9 cellular contexts compared by ENCODE assay signal in genomic region chr10:103888113-103888841, GRCh38. TPM values are rescaled to one million over a fixed set of nuclear protein-coding genes. Genes with fewer than 3 reads are reported as not detected.
DNase-seq lines count a peak whose midpoint lies in the region; ATAC-seq, FAIRE-seq and TF ChIP-seq lines count a peak whose summit lies in the region.
"Had no signal": no experiment of that assay in that cellular context is flagged by ENCODE, and none has a peak within 500 bp of the region (broad histone marks: within the 10 kb centered on the region; RNA-seq: fewer than 3 reads in every experiment).

No MANE protein-coding gene starts in this region.

- no peak overlapping the region for H4K5ac ChIP-seq in IMR-90 (ENCODE audit: low read depth, low read length)

- H2BK120ac ChIP-seq in IMR-90 (ENCODE audit: low read depth, low read length), result peak overlapping the region; percentile 28; the same call in 1 of the 2 replicates

- ATAC-seq in GM18502 (IDR thresholded peaks at IDR 0.05; ENCODE audit: poor library complexity, unreplicated experiment) (peak; percentile 81), IMR-90 (ENCODE audit: low read depth) (peak; percentile 90), HepG2 (peak; percentile 71), HG03432 (IDR thresholded peaks at IDR 0.05; ENCODE audit: unreplicated experiment) (no peak)

- H3K4me2 ChIP-seq in IMR-90 (ENCODE audit: low read depth, low read length) (peak overlapping the region; percentile 29), HepG2 (ENCODE audit: low read depth, low read length) (no peak overlapping the region)

- H3K4me3 ChIP-seq in IMR-90 (ENCODE audit: insufficient read depth, low read depth, low read length), result no peak overlapping the region
- H3K4me3 ChIP-seq in HepG2 (replicated peaks in 1 of 3; ENCODE audit: insufficient read depth in 1 of 3, low read depth in 2 of 3, low read length in 3 of 3), result no peak overlapping the region
- no peak overlapping the region for H3K4me3 ChIP-seq in stomach smooth muscle (ENCODE audit: low read length in 2 of 2)
- H3K4me3 ChIP-seq: SK-N-MC had no signal

- DNase-seq in CD1c-positive myeloid dendritic cell (ENCODE audit: extremely low spot score) (peak; percentile 67), IMR-90 (peak; percentile 91), RWPE1 (ENCODE audit: low spot score) (peak; percentile 91), HepG2 (ENCODE audit: low spot score) (peak; percentile 41)

- in situ Hi-C loops in IMR-90 (cut with MboI; ENCODE audit: low sequenced_read_pairs) (loop anchor here (5.0 kb wide), 2 partner anchors 234 to 319 kb away; partner anchors contain the start of gene SFR1), HepG2 (cut with HindIII; ENCODE audit: extremely low pct_ligation_motif_present, low pct_unique_long_range_greater_than_20kb) (loop anchor here (5.0 kb wide), 1 partner anchor 234 kb away; the partner anchor contains the start of gene SFR1)

- TF ChIP-seq POLR2A in IMR-90 (IDR thresholded peaks at IDR 0.05; ENCODE audit: low read depth, low read length), result no peak
- TF ChIP-seq POLR2A in HepG2 (IDR thresholded peaks at IDR 0.05; ENCODE audit: insufficient read depth in 1 of 2, low read depth in 2 of 2, low read length in 2 of 2), result no peak

- H3K79me2 ChIP-seq in HepG2 (ENCODE audit: insufficient read depth, low read length), result no peaks in the 10 kb centered on the region

- H3K9me3 ChIP-seq in IMR-90 (ENCODE audit: control insufficient read depth, insufficient read depth, low read length) (no peaks in the 10 kb centered on the region), HepG2 (ENCODE audit: low read length) (no peaks in the 10 kb centered on the region), stomach smooth muscle (ENCODE audit: control insufficient read depth in 2 of 2, low read length in 2 of 2) (no peaks in the 10 kb centered on the region)

- H3K27ac ChIP-seq in IMR-90 (ENCODE audit: insufficient read depth, low read length) (no peak overlapping the region; the same call in 1 of the 2 replicates), RWPE1 (peak overlapping the region; percentile 71), HepG2 (ENCODE audit: extremely low read length, insufficient read depth, low read length) (no peak overlapping the region), stomach smooth muscle (ENCODE audit: low read length) (peak overlapping the region; percentile 38)
- H3K27ac ChIP-seq: SK-N-MC had no signal

- H3K9me1 ChIP-seq in IMR-90 (ENCODE audit: insufficient read depth, low read length), result no peaks in the 10 kb centered on the region

- H3K14ac ChIP-seq in IMR-90 (replicated peaks; ENCODE audit: low read depth, low read length), result peak overlapping the region; percentile 67; the same call in 1 of the 2 replicates

- H3K9ac ChIP-seq in IMR-90 (ENCODE audit: low read depth, low read length) (no peak overlapping the region), HepG2 (ENCODE audit: insufficient read depth, low read depth, low read length) (no peak overlapping the region), stomach smooth muscle (ENCODE audit: low read length in 2 of 2) (peak overlapping the region in 1 of 2 donors; percentile 38)

- H2AK5ac ChIP-seq in IMR-90 (ENCODE audit: low read depth, low read length), result no peak overlapping the region

- H2BK5ac ChIP-seq in IMR-90 (ENCODE audit: low read depth, low read length, poor library complexity, severe bottlenecking), result peak overlapping the region; percentile 37

- dilution Hi-C loops in IMR-90 (cut with HindIII; ENCODE audit: low sequenced_read_pairs, unreplicated experiment), result no loop called here

- H2BK15ac ChIP-seq in IMR-90 (ENCODE audit: low read depth, low read length), result 0 out of 3 replicates have a peak overlapping the region, but pooled peaks have one; percentile 35

- H2AK9ac ChIP-seq in IMR-90 (replicated peaks; ENCODE audit: low read depth, low read length, poor library complexity), result no peak overlapping the region

- no CpG with 5 or more reads among the region's 6 CpGs for WGBS in IMR-90 (ENCODE audit: extremely low coverage in 2 of 2, insufficient read length in 1 of 2), 2 experiments
- WGBS in HepG2 (ENCODE audit: low lambda C conversion rate), result 36% methylated on average over 6 of the region's 6 CpGs

- H3K4me1 ChIP-seq in IMR-90 (ENCODE audit: control insufficient read depth, insufficient read depth, low read length) (peaks cover 12% of the 10 kb centered on the region; the same call in 1 of the 2 replicates), HepG2 (ENCODE audit: insufficient read depth, low read length) (peaks cover 30% of the 10 kb centered on the region), stomach smooth muscle (ENCODE audit: control insufficient read depth, insufficient read depth, low read length) (peaks cover 21% of the 10 kb centered on the region)

- peak overlapping the region in 1 of 2 experiments; percentile 28; a peak in 1 of 4 replicates for H4K8ac ChIP-seq in IMR-90 (ENCODE audit: low read depth in 2 of 2, low read length in 2 of 2)

- peak overlapping the region; percentile 73 for H2BK20ac ChIP-seq in IMR-90 (ENCODE audit: low read depth, low read length)

- peak; percentile 81 for TF ChIP-seq CTCF in IMR-90 (conservative IDR thresholded peaks at IDR 0.05; ENCODE audit: low read depth, low read length)
- TF ChIP-seq CTCF in RWPE1 (conservative IDR thresholded peaks at IDR 0.05; ENCODE audit: low read depth), result peak; percentile 86
- TF ChIP-seq CTCF in HepG2 (CRISPR knock-in tag; IDR thresholded peaks at IDR 0.05), result peak; percentile 81

- intact Hi-C loops in IMR-90 (cut with micrococcal nuclease), result loop anchor here (1.0 to 5.0 kb wide), 8 partner anchors 79 to 464 kb away; partner anchors contain the start of genes CFAP58, GSTO1, ITPRIP and SLK
- intact Hi-C loops in HepG2 (cut with micrococcal nuclease; ENCODE audit: unreplicated experiment), result loop anchor here (1.0 to 5.0 kb wide), 4 partner anchors 94 to 321 kb away; no protein-coding TSS in a partner anchor

- H3K79me1 ChIP-seq in IMR-90 (ENCODE audit: low read depth in 1 of 2, low read length in 2 of 2), result no peaks in the 10 kb centered on the region

- TF ChIP-seq RAD21 in IMR-90 (IDR thresholded peaks at IDR 0.05; ENCODE audit: low read length) (peak; percentile 81), HepG2 (CRISPR knock-in tag; IDR thresholded peaks at IDR 0.05) (peak; percentile 72)

- no peak overlapping the region; the same call in 1 of the 2 replicates for H3K23ac ChIP-seq in IMR-90 (ENCODE audit: low read depth, low read length)

- H3K27me3 ChIP-seq in IMR-90 (ENCODE audit: control insufficient read depth, insufficient read depth, low read length) (no peaks in the 10 kb centered on the region), HepG2 (ENCODE audit: control insufficient read depth in 1 of 2, insufficient read depth in 2 of 2, low read length in 2 of 2) (no peaks in the 10 kb centered on the region), stomach smooth muscle (ENCODE audit: control insufficient read depth in 1 of 2, insufficient read depth in 2 of 2, low read length in 2 of 2) (no peaks in the 10 kb centered on the region)

- TF ChIP-seq EP300 in HepG2 (IDR thresholded peaks at IDR 0.05; ENCODE audit: low read depth in 2 of 2, low read length in 2 of 2) (no peak), HepG2 (CRISPR knock-in tag; IDR thresholded peaks at IDR 0.05; ENCODE audit: borderline replicate concordance) (no peak)

- CTCF ChIA-PET in IMR-90 (lab: Yijun Ruan, JAX), result interaction anchor here (0.5 to 1.8 kb wide), 17 partner anchors 9 to 389 kb away, joined by 3 to 8 read pairs (median 4); no protein-coding TSS in a partner anchor
- CTCF ChIA-PET in RWPE1 (lab: Yijun Ruan, JAX), result interaction anchor here (0.6 to 1.4 kb wide), 24 partner anchors 11 to 1425 kb away, joined by 3 to 7 read pairs (median 4); partner anchors contain the start of gene SFR1
- CTCF ChIA-PET in HepG2 (lab: Yijun Ruan, JAX; ENCODE audit: low intra/inter-chr PET ratio, low total read pairs), result interaction anchor here (1.5 kb wide), 2 partner anchors 33 to 175 kb away, joined by 3 to 8 read pairs; no protein-coding TSS in a partner anchor

- H3K4ac ChIP-seq in IMR-90 (ENCODE audit: low read depth, low read length), result peak overlapping the region; percentile 34; the same call in 1 of the 2 replicates

- no peak overlapping the region for H3K18ac ChIP-seq in IMR-90 (ENCODE audit: low read depth, low read length)

- H3K36me3 ChIP-seq in IMR-90 (ENCODE audit: control insufficient read depth, insufficient read depth, low read length) (peaks cover 5% of the 10 kb centered on the region; the same call in 1 of the 2 replicates), HepG2 (replicated peaks in 1 of 2; ENCODE audit: control insufficient read depth in 1 of 2, insufficient read depth in 2 of 2, low read length in 2 of 2) (peaks cover 5 to 9% of the 10 kb centered on the region in 2 experiments; a peak in 3 of 5 replicates), stomach smooth muscle (ENCODE audit: control insufficient read depth in 2 of 2, insufficient read depth in 2 of 2, low read length in 2 of 2) (peaks cover 10 to 20% of the 10 kb centered on the region in 2 donors)

- H2AFZ ChIP-seq in IMR-90 (replicated peaks; ENCODE audit: low read length, poor library complexity) (peak overlapping the region; percentile 40), HepG2 (ENCODE audit: low read length) (no peak overlapping the region)

- no peak overlapping the region for H3K56ac ChIP-seq in IMR-90 (ENCODE audit: extremely low read depth, insufficient read depth, low read length)

- BruUV-seq in IMR-90 (replicated peaks; lab: Mats Ljungman, UMichigan) (no TSS peak), HepG2 (replicated peaks; lab: Mats Ljungman, UMichigan) (no TSS peak)

- POLR2A ChIA-PET in IMR-90 (lab: Charles Lee; ENCODE audit: unreplicated experiment) (no interaction called here), RWPE1 (lab: Yijun Ruan, JAX; ENCODE audit: low non-redundant PET) (no interaction called here), HepG2 (lab: Yijun Ruan, JAX) (no interaction called here)

- H4K20me1 ChIP-seq in IMR-90 (ENCODE audit: insufficient read depth, low read length) (peaks cover 9% of the 10 kb centered on the region), HepG2 (ENCODE audit: insufficient read depth, low read length) (no peaks in the 10 kb centered on the region)

- peak; percentile 64 for FAIRE-seq in colon (lab: Jason Lieb, UNC)
- peak; percentile 72 for FAIRE-seq in HepG2 (lab: Jason Lieb, UNC)

- H4K91ac ChIP-seq in IMR-90 (ENCODE audit: insufficient read depth, low read depth, low read length), result no peak overlapping the region

RNA-seq across cellular contexts. Expression of gene STN1, which starts 29.7 kb away (rescaled TPM):
- total RNA-seq in IMR-90 (2012; rRNA removed), result 28.6 and 32.3 TPM in 2 replicates
- 14.3 and 17.8 TPM in 2 replicates for polyA plus RNA-seq in IMR-90 (2012; rRNA removed)
- 7.2 and 13.7 TPM in 2 replicates for polyA plus RNA-seq in IMR-90 (2012; cell fraction: cytosol; rRNA removed)
- 1.8 and 8.6 TPM in 2 replicates for polyA plus RNA-seq in IMR-90 (2012; cell fraction: nucleus; rRNA removed; ENCODE audit: low replicate concordance)
- 22.7 and 27.7 TPM in 2 replicates for total RNA-seq in HepG2 (2016; rRNA removed; fragmentation: Illumina TruSeq; extraction: Trizol)
- 24.8 and 40.6 TPM in 2 replicates for total RNA-seq in HepG2 (2016; cell fraction: cytosol; rRNA removed; fragmentation: Illumina TruSeq; extraction: Trizol; ENCODE audit: low read depth)
- 23.6 and 24.6 TPM in 2 replicates for total RNA-seq in HepG2 (2016; cell fraction: insoluble cytoplasmic fraction; rRNA removed; fragmentation: Illumina TruSeq; extraction: Trizol)
- 43.8 and 49.6 TPM in 2 replicates for total RNA-seq in HepG2 (2016; cell fraction: membrane; rRNA removed; fragmentation: Illumina TruSeq; extraction: Trizol)
- 10.8 and 12.6 TPM in 2 replicates for total RNA-seq in HepG2 (2016; cell fraction: nucleus; rRNA removed; fragmentation: Illumina TruSeq; extraction: Trizol)
- polyA plus RNA-seq in HepG2 (2011; rRNA removed), result 17.6 and 19.9 TPM in 2 replicates
- polyA plus RNA-seq in HepG2 (2011; cell fraction: cytosol; rRNA removed), result 15.3 and 18.7 TPM in 2 replicates
- polyA plus RNA-seq in HepG2 (2011; cell fraction: nucleus; rRNA removed), result 7.9 and 9.7 TPM in 2 replicates
- polyA plus RNA-seq in HepG2 (2012), result 14.9 and 15.6 TPM in 2 replicates
- 29.4 and 42.1 TPM in 2 replicates for polyA plus RNA-seq in HepG2 (2016; cell fraction: cytosol; fragmentation: Illumina TruSeq; extraction: Trizol; ENCODE audit: low read depth)
- 21.3 and 22.4 TPM in 2 replicates for polyA plus RNA-seq in HepG2 (2016; cell fraction: insoluble cytoplasmic fraction; fragmentation: Illumina TruSeq; extraction: Trizol; ENCODE audit: low read depth)
- polyA plus RNA-seq in HepG2 (2016; cell fraction: membrane; fragmentation: Illumina TruSeq; extraction: Trizol; ENCODE audit: low read depth), result 32.1 and 40.0 TPM in 2 replicates
- polyA plus RNA-seq in HepG2 (2016; cell fraction: nucleus; fragmentation: Illumina TruSeq; extraction: Trizol; ENCODE audit: insufficient read depth, low read depth), result 10.7 and 14.3 TPM in 2 replicates
- polyA minus RNA-seq in HepG2 (2011; rRNA and poly(A)+ RNA removed; ENCODE audit: low replicate concordance), result 5.9 and 12.3 TPM in 2 replicates
- 6.5 and 7.4 TPM in 2 replicates for polyA minus RNA-seq in HepG2 (2011; cell fraction: cytosol; rRNA and poly(A)+ RNA removed)
- 9.8 and 14.5 TPM in 2 replicates for polyA minus RNA-seq in HepG2 (2011; cell fraction: nucleus; rRNA and poly(A)+ RNA removed)

RNA-seq across cellular contexts. Expression of gene SH3PXD2A, which starts 32.9 kb away (rescaled TPM):
- total RNA-seq in IMR-90 (2012; rRNA removed) (6.3 and 6.7 TPM in 2 replicates), HepG2 (2016; rRNA removed; fragmentation: Illumina TruSeq; extraction: Trizol) (11.3 and 11.9 TPM in 2 replicates)
- polyA plus RNA-seq in IMR-90 (2012; rRNA removed) (23.0 and 26.3 TPM in 2 replicates), HepG2 (2011; rRNA removed) (11.1 and 12.3 TPM in 2 replicates)
- 10.2 and 16.7 TPM in 2 replicates for polyA plus RNA-seq in IMR-90 (2012; cell fraction: cytosol; rRNA removed)
- polyA plus RNA-seq in IMR-90 (2012; cell fraction: nucleus; rRNA removed; ENCODE audit: low replicate concordance), result 51.9 and 61.4 TPM in 2 replicates
- 4.0 and 4.5 TPM in 2 replicates for total RNA-seq in HepG2 (2016; cell fraction: cytosol; rRNA removed; fragmentation: Illumina TruSeq; extraction: Trizol; ENCODE audit: low read depth)
- total RNA-seq in HepG2 (2016; cell fraction: insoluble cytoplasmic fraction; rRNA removed; fragmentation: Illumina TruSeq; extraction: Trizol), result 9.8 and 11.8 TPM in 2 replicates
- 5.9 and 6.1 TPM in 2 replicates for total RNA-seq in HepG2 (2016; cell fraction: membrane; rRNA removed; fragmentation: Illumina TruSeq; extraction: Trizol)
- total RNA-seq in HepG2 (2016; cell fraction: nucleus; rRNA removed; fragmentation: Illumina TruSeq; extraction: Trizol), result 16.3 and 19.2 TPM in 2 replicates
- polyA plus RNA-seq in HepG2 (2011; cell fraction: cytosol; rRNA removed), result 6.6 and 7.4 TPM in 2 replicates
- polyA plus RNA-seq in HepG2 (2011; cell fraction: nucleus; rRNA removed), result 57.1 and 64.0 TPM in 2 replicates
- 17.1 and 19.3 TPM in 2 replicates for polyA plus RNA-seq in HepG2 (2012)
- polyA plus RNA-seq in HepG2 (2016; cell fraction: cytosol; fragmentation: Illumina TruSeq; extraction: Trizol; ENCODE audit: low read depth), result 0.71 and 0.86 TPM in 2 replicates
- polyA plus RNA-seq in HepG2 (2016; cell fraction: insoluble cytoplasmic fraction; fragmentation: Illumina TruSeq; extraction: Trizol; ENCODE audit: low read depth), result 12.9 and 16.7 TPM in 2 replicates
- 3.4 and 3.5 TPM in 2 replicates for polyA plus RNA-seq in HepG2 (2016; cell fraction: membrane; fragmentation: Illumina TruSeq; extraction: Trizol; ENCODE audit: low read depth)
- polyA plus RNA-seq in HepG2 (2016; cell fraction: nucleus; fragmentation: Illumina TruSeq; extraction: Trizol; ENCODE audit: insufficient read depth, low read depth), result 64.6 and 72.1 TPM in 2 replicates
- polyA minus RNA-seq in HepG2 (2011; rRNA and poly(A)+ RNA removed; ENCODE audit: low replicate concordance), result 15.4 and 19.2 TPM in 2 replicates
- polyA minus RNA-seq in HepG2 (2011; cell fraction: cytosol; rRNA and poly(A)+ RNA removed), result 13.5 and 14.3 TPM in 2 replicates
- polyA minus RNA-seq in HepG2 (2011; cell fraction: nucleus; rRNA and poly(A)+ RNA removed), result 19.7 and 22.9 TPM in 2 replicates

Comparison
In these comparisons a context has a peak if more than half of its experiments do, and no peak if none do; other contexts are left out.
1. DNase-seq: peak in every context shown above with its lines; median percentile 91 in IMR-90; 91 in RWPE1; 67 in CD1c-positive myeloid dendritic cell; 41 in HepG2.
2. H3K27ac ChIP-seq: peak in RWPE1 (single experiment) and stomach smooth muscle (single experiment); none in IMR-90 (single experiment) and HepG2 (single experiment).
3. Peak in every context shown above with its lines, with median percentiles within 50 percentile points of each other: CTCF ChIP-seq.